Comparison of ENCODE assay signal across 8 cellular contexts in the genomic region with DNA sequence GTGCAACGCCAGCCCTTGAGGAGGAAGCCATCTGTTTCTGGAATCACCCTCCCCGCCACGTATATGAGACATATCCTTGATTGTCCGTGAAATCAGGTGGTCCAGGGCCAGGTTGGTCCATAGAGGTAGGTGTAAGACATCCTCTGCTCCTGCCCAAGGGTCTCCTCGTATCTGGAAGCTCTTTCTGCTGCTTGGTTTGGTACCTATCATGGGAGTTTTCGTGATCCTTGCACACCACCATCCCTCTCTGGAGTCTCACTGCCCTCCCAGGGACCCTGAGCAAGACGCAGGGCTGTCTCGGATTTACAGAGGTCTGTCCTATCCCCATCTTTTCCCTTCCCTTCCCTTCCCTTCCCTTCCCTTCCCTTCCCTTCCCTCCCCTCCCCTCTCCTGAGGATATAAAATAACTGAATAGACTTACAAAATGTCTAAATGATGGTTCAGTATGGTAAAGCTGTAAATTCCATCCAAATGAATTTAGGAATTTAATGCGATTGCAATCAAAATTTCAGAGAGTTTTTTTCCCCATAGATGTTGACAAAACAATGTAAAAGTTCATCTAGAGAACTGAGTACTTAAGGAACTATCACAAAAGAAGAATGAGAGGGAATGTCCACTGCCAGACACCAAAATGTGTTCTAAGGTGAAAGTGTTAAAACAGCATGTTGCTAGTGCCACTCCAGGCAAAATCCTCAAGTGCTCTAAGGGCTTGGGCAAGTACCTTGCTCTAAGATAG. TPM values are rescaled to one million over a fixed set of nuclear protein-coding genes. Genes with fewer than 3 reads are reported as not detected.
DNase-seq lines count a peak whose midpoint lies in the region; ATAC-seq and TF ChIP-seq lines count a peak whose summit lies in the region.

No MANE protein-coding gene starts in this region.

- POLR2A ChIA-PET in activated CD4-positive, alpha-beta T cell treated with anti-CD3 and anti-CD28 coated beads, Interleukin-2, amount 10 ng/mL, durations not matched to agents 7 days and 5 days (lab: Charles Lee), result no interaction called here
- POLR2A ChIA-PET in activated B cell treated with CpG ODN at 0.5 μM for 24 hours (lab: Charles Lee), result interaction anchor here (0.6 to 1.6 kb wide), 4 partner anchors 111 to 370 kb away, joined by 3 to 12 read pairs (median 4); partner anchors contain the start of gene KRABD2

- peak overlapping the region; percentile 84 for H3K27ac Mint-ChIP-seq in activated CD4-positive, alpha-beta T cell treated with anti-CD3 and anti-CD28 coated beads, Interleukin-2, amount 10 ng/mL, durations not matched to agents 7 days and 5 days
- peak overlapping the region; percentile 73 for H3K27ac Mint-ChIP-seq in activated B cell treated with CpG ODN at 0.5 μM for 24 hours

- peak overlapping the region; percentile 82 for H3K4me3 Mint-ChIP-seq in activated CD4-positive, alpha-beta T cell treated with anti-CD3 and anti-CD28 coated beads, Interleukin-2, amount 10 ng/mL, durations not matched to agents 7 days and 5 days
- peak overlapping the region; percentile 85 for H3K4me3 Mint-ChIP-seq in activated B cell treated with CpG ODN at 0.5 μM for 24 hours

- intact Hi-C loops in activated B cell treated with CpG ODN at 0.5 μM for 24 hours (cut with micrococcal nuclease), result loop anchor here (1.0 to 10.0 kb wide), 7 partner anchors 116 to 686 kb away; partner anchors contain the start of genes MYH10 and NDEL1

- H3K4me1 Mint-ChIP-seq in activated CD4-positive, alpha-beta T cell treated with anti-CD3 and anti-CD28 coated beads, Interleukin-2, amount 10 ng/mL, durations not matched to agents 7 days and 5 days, result peaks cover 15% of the 10 kb centered on the region
- peaks cover 6% of the 10 kb centered on the region for H3K4me1 Mint-ChIP-seq in activated B cell treated with CpG ODN at 0.5 μM for 24 hours

- H3K27me3 Mint-ChIP-seq in activated CD4-positive, alpha-beta T cell treated with anti-CD3 and anti-CD28 coated beads, Interleukin-2, amount 10 ng/mL, durations not matched to agents 7 days and 5 days, result peaks cover 14% of the 10 kb centered on the region
- no peaks in the 10 kb centered on the region for H3K27me3 Mint-ChIP-seq in activated B cell treated with CpG ODN at 0.5 μM for 24 hours

- H3K4me3 ChIP-seq in iPS-20b (ENCODE audit: low read length) (peak overlapping the region; percentile 92), subcutaneous abdominal adipose tissue (ENCODE audit: low read depth in 1 of 5, low read length in 5 of 5) (peak overlapping the region; percentile 70 to 86 (median 72))

- H3K9ac ChIP-seq in iPS-20b (ENCODE audit: low read depth, low read length) (peak overlapping the region; percentile 57; the same call in 1 of the 2 replicates), subcutaneous abdominal adipose tissue (ENCODE audit: low read length in 5 of 5) (peak overlapping the region in 3 of 5 donors; percentile 13 to 68 (median 61))

- H3K36me3 Mint-ChIP-seq in activated CD4-positive, alpha-beta T cell treated with anti-CD3 and anti-CD28 coated beads, Interleukin-2, amount 10 ng/mL, durations not matched to agents 7 days and 5 days (ENCODE audit: low read depth), result no peaks in the 10 kb centered on the region
- no peaks in the 10 kb centered on the region for H3K36me3 Mint-ChIP-seq in activated B cell treated with CpG ODN at 0.5 μM for 24 hours (ENCODE audit: low read depth)

- CTCF ChIA-PET in activated CD4-positive, alpha-beta T cell treated with anti-CD3 and anti-CD28 coated beads, Interleukin-2, amount 10 ng/mL, durations not matched to agents 7 days and 5 days (lab: Charles Lee), result interaction anchor here (0.6 to 2.5 kb wide), 11 partner anchors 9 to 653 kb away, joined by 3 to 20 read pairs (median 3); partner anchors contain the start of gene RPL26
- CTCF ChIA-PET in activated B cell treated with CpG ODN at 0.5 μM for 24 hours (lab: Charles Lee), result interaction anchor here (0.8 to 5.0 kb wide), 16 partner anchors 8 to 686 kb away, joined by 3 to 56 read pairs (median 4); partner anchors contain the start of genes MFSD6L, NDEL1 and RPL26

- H3K9me3 Mint-ChIP-seq in activated CD4-positive, alpha-beta T cell treated with anti-CD3 and anti-CD28 coated beads, Interleukin-2, amount 10 ng/mL, durations not matched to agents 7 days and 5 days, result peaks cover 5% of the 10 kb centered on the region
- no peaks in the 10 kb centered on the region for H3K9me3 Mint-ChIP-seq in activated B cell treated with CpG ODN at 0.5 μM for 24 hours

- ATAC-seq in activated B cell treated with CpG ODN at 0.5 μM for 24 hours (ENCODE audit: low read depth), result no peak
- ATAC-seq in HG03565 (IDR thresholded peaks at IDR 0.05; ENCODE audit: unreplicated experiment), result no peak
- no peak for ATAC-seq in HG03460 (IDR thresholded peaks at IDR 0.05; ENCODE audit: unreplicated experiment)

- no peak for TF ChIP-seq CTCF in activated B cell treated with CpG ODN at 0.5 μM for 24 hours (IDR thresholded peaks at IDR 0.05)

- H3K27me3 ChIP-seq in iPS-20b (ENCODE audit: insufficient read depth, low read length) (peaks cover 6% of the 10 kb centered on the region), subcutaneous abdominal adipose tissue (ENCODE audit: control insufficient read depth in 5 of 5, insufficient read depth in 4 of 5, low read length in 5 of 5) (no peaks in the 10 kb centered on the region)

- no peak for DNase-seq in activated CD4-positive, alpha-beta T cell treated with anti-CD3 and anti-CD28 coated beads, Interleukin-2, amount 10 ng/mL, durations not matched to agents 7 days and 5 days
- no peak for DNase-seq in activated CD4-positive, alpha-beta T cell treated with anti-CD3 and anti-CD28 coated beads, Interleukin-2, amount 50 U/mL, for 48 hours
- no peak for DNase-seq in activated B cell treated with CpG ODN at 0.5 μM for 24 hours
- DNase-seq in stimulated activated naive CD4-positive, alpha-beta T cell treated with Interleukin-2 at 50 U/mL for 16 hours (lab: John Stamatoyannopoulos, UW), result no peak

- no peak overlapping the region for H3K27ac ChIP-seq in iPS-20b (ENCODE audit: low read length)
- H3K27ac ChIP-seq in subcutaneous abdominal adipose tissue (ENCODE audit: low read depth, low read length), result no peak overlapping the region

- H3K9me3 ChIP-seq in iPS-20b (ENCODE audit: insufficient read depth, low read depth, low read length) (no peaks in the 10 kb centered on the region), subcutaneous abdominal adipose tissue (ENCODE audit: control insufficient read depth in 5 of 5, low read length in 5 of 5) (no peaks in the 10 kb centered on the region)

- H3K36me3 ChIP-seq in iPS-20b (ENCODE audit: insufficient read depth, low read depth, low read length), result no peaks in the 10 kb centered on the region
- H3K36me3 ChIP-seq in subcutaneous abdominal adipose tissue (ENCODE audit: control insufficient read depth in 5 of 5, insufficient read depth in 5 of 5, low read length in 5 of 5), result no peaks in the 10 kb centered on the region

- H3K4me1 ChIP-seq in iPS-20b (ENCODE audit: insufficient read depth, low read length) (no peaks in the 10 kb centered on the region), subcutaneous abdominal adipose tissue (ENCODE audit: control insufficient read depth in 5 of 5, insufficient read depth in 5 of 5, low read length in 5 of 5) (peaks cover 2 to 11% (median 6%) of the 10 kb centered on the region in 5 donors)

RNA-seq across cellular contexts. Expression of gene CCDC42, which starts 2.0 kb away (rescaled TPM):
- under 1 TPM in 1 of 2 experiments, not detected in 1; 0.25 TPM for total RNA-seq in activated CD4-positive, alpha-beta T cell treated with anti-CD3 and anti-CD28 coated beads, Interleukin-2, amount 10 ng/mL, durations not matched to agents 7 days and 5 days
- not detected in 2 replicates for total RNA-seq in activated B cell treated with CpG ODN at 0.5 μM for 24 hours

RNA-seq across cellular contexts. Expression of gene SPDYE4, which starts 11.7 kb away (rescaled TPM):
- total RNA-seq in activated CD4-positive, alpha-beta T cell treated with anti-CD3 and anti-CD28 coated beads, Interleukin-2, amount 10 ng/mL, durations not matched to agents 7 days and 5 days, result not detected
- total RNA-seq in activated B cell treated with CpG ODN at 0.5 μM for 24 hours, result not detected in 2 replicates

RNA-seq across cellular contexts. Expression of gene MFSD6L, which starts 52.5 kb away (rescaled TPM):
- 1 to 10 TPM in 1 of 2 experiments, under 1 TPM in 1; 0.71 to 1.4 TPM for total RNA-seq in activated CD4-positive, alpha-beta T cell treated with anti-CD3 and anti-CD28 coated beads, Interleukin-2, amount 10 ng/mL, durations not matched to agents 7 days and 5 days
- 0.20 TPM in 1 of 2 replicates, not detected in the other for total RNA-seq in activated B cell treated with CpG ODN at 0.5 μM for 24 hours
